Comparison of ENCODE assay signal across 19 cellular contexts in genomic region chr3:159654183-159655134, GRCh38.
"Had no signal": no experiment of that assay in that cellular context is flagged by ENCODE, and none has a peak within 500 bp of the region (broad histone marks: within the 10 kb centered on the region; RNA-seq: fewer than 3 reads in every experiment).

No MANE protein-coding gene starts in this region.

- DNase-seq: activated CD4-positive, alpha-beta T cell treated with anti-CD3 and anti-CD28 coated beads for 36 hours; activated CD8-positive, alpha-beta T cell treated with anti-CD3 and anti-CD28 coated beads for 36 hours; activated effector memory CD4-positive, alpha-beta T cell treated with anti-CD3 and anti-CD28 coated beads, Interleukin-2, amount 50 U/mL, for 16 hours; activated T-cell treated with anti-CD3 and anti-CD28 coated beads, Interleukin-2, amount 50 U/mL, for 4 hours; body of pancreas; central memory CD4-positive, alpha-beta T cell; colonic mucosa; foreskin fibroblast; glutamatergic neuron; kidney glomerular epithelial cell; mammary epithelial cell; naive B cell; psoas muscle; stimulated activated CD4-positive, alpha-beta T cell treated with anti-CD3 and anti-CD28 coated beads, Interleukin-2, amount 100 ng/mL, for 48 hours; stimulated activated naive B cell treated with anti-CD40 and anti-IgM and Interleukin-4, amounts not matched to agents 10 μg/mL and 1 μg/mL and 100 μg/mL, for 72 hours; T-helper 17 cell had no signal

- H3K4me3 Mint-ChIP-seq: activated CD4-positive, alpha-beta T cell treated with anti-CD3 and anti-CD28 coated beads for 36 hours; activated CD8-positive, alpha-beta T cell treated with anti-CD3 and anti-CD28 coated beads for 36 hours; activated T-cell treated with anti-CD3 and anti-CD28 coated beads, Interleukin-2, amount 50 U/mL, for 4 hours; naive B cell; neural progenitor cell; stimulated activated naive B cell treated with anti-CD40 and anti-IgM and Interleukin-4, amounts not matched to agents 10 μg/mL and 1 μg/mL and 100 μg/mL, for 72 hours; T-helper 17 cell had no signal

- H3K27ac Mint-ChIP-seq: activated CD4-positive, alpha-beta T cell treated with anti-CD3 and anti-CD28 coated beads for 36 hours; activated CD8-positive, alpha-beta T cell treated with anti-CD3 and anti-CD28 coated beads for 36 hours; activated naive CD4-positive, alpha-beta T cell treated with anti-CD3 and anti-CD28 coated beads, Interleukin-2, amount 50 U/mL, for 72 hours; naive B cell; neural progenitor cell; stimulated activated naive B cell treated with anti-CD40 and anti-IgM and Interleukin-4, amounts not matched to agents 10 μg/mL and 1 μg/mL and 100 μg/mL, for 72 hours; T-helper 17 cell had no signal

- H3K4me2 ChIP-seq: neural progenitor cell had no signal

- H3K27me3 Mint-ChIP-seq: activated CD4-positive, alpha-beta T cell treated with anti-CD3 and anti-CD28 coated beads for 36 hours; activated CD8-positive, alpha-beta T cell treated with anti-CD3 and anti-CD28 coated beads for 36 hours; naive B cell; stimulated activated naive B cell treated with anti-CD40 and anti-IgM and Interleukin-4, amounts not matched to agents 10 μg/mL and 1 μg/mL and 100 μg/mL, for 72 hours; T-helper 17 cell had no signal

- H3K4me1 ChIP-seq: body of pancreas, colonic mucosa, neural progenitor cell, psoas muscle, tibial nerve had no signal

- H3K36me3 Mint-ChIP-seq: activated naive CD4-positive, alpha-beta T cell treated with anti-CD3 and anti-CD28 coated beads, Interleukin-2, amount 50 U/mL, for 72 hours; naive B cell; neural progenitor cell; stimulated activated naive B cell treated with anti-CD40 and anti-IgM and Interleukin-4, amounts not matched to agents 10 μg/mL and 1 μg/mL and 100 μg/mL, for 72 hours had no signal

- ATAC-seq: activated CD4-positive, alpha-beta T cell treated with anti-CD3 and anti-CD28 coated beads for 36 hours; activated CD8-positive, alpha-beta T cell treated with anti-CD3 and anti-CD28 coated beads for 36 hours; activated naive CD4-positive, alpha-beta T cell treated with anti-CD3 and anti-CD28 coated beads, Interleukin-2, amount 50 U/mL, for 72 hours; activated T-cell treated with anti-CD3 and anti-CD28 coated beads, Interleukin-2, amount 50 U/mL, for 4 hours; body of pancreas; psoas muscle; stimulated activated naive B cell treated with anti-CD40 and anti-IgM and Interleukin-4, amounts not matched to agents 10 μg/mL and 1 μg/mL and 100 μg/mL, for 72 hours; T-helper 17 cell had no signal

- H3K4me1 Mint-ChIP-seq: activated CD4-positive, alpha-beta T cell treated with anti-CD3 and anti-CD28 coated beads for 36 hours; naive B cell; neural progenitor cell; stimulated activated naive B cell treated with anti-CD40 and anti-IgM and Interleukin-4, amounts not matched to agents 10 μg/mL and 1 μg/mL and 100 μg/mL, for 72 hours; T-helper 17 cell had no signal

- H3K27me3 ChIP-seq: body of pancreas, colonic mucosa, neural progenitor cell, tibial nerve had no signal

- H3K4me3 ChIP-seq: body of pancreas, colonic mucosa, neural progenitor cell, psoas muscle, tibial nerve had no signal

- H3K27ac ChIP-seq: body of pancreas, colonic mucosa, neural progenitor cell, psoas muscle, tibial nerve had no signal

- H3K9me3 ChIP-seq: body of pancreas, colonic mucosa, psoas muscle, tibial nerve had no signal

- H3K36me3 ChIP-seq: colonic mucosa, neural progenitor cell, tibial nerve had no signal

- H3K9me3 Mint-ChIP-seq: activated CD8-positive, alpha-beta T cell treated with anti-CD3 and anti-CD28 coated beads for 36 hours; activated T-cell treated with anti-CD3 and anti-CD28 coated beads, Interleukin-2, amount 50 U/mL, for 4 hours; neural progenitor cell had no signal

- H2AFZ ChIP-seq: neural progenitor cell had no signal
